In the genomic region with DNA sequence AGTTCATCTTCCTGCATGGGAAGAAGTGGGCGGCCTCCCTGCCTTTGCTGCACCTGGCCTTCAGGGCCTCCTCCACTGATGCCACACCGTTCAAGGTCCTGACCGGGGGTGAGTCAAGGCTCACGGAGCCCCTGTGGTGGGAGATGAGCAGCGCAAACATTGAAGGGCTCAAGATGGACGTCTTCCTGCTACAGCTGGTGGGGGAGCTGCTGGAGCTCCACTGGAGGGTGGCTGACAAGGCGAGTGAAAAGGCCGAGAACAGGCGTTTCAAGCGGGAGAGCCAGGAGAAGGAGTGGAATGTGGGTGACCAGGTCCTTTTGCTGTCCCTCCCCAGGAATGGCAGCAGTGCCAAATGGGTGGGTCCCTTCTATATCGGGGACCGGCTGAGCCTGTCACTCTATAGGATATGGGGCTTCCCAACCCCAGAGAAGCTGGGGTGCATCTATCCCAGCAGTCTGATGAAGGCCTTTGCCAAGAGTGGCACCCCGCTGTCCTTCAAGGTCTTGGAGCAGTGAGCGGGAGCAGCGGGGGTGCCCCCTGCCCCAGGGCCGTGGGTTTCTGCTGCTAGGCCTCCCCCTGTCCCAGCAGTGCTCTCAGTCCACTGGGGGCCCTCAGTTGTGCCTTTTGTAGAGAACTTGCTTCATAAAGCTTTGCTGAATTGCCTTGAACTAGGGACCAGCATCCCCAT, we compare ENCODE assay signal across 1 cellular context.
TF ChIP-seq lines count a peak whose summit lies in the region.

No MANE protein-coding gene starts in this region.

TF ChIP-seq in H1, 55 proteins besides CTCF, POLR2A, EP300 and RAD21:
- no peak for TF ChIP-seq CTBP2 (IDR thresholded peaks at IDR 0.05; ENCODE audit: borderline replicate concordance, insufficient read depth, insufficient read length, low read length)
- no peak for TF ChIP-seq SIX5 (IDR thresholded peaks at IDR 0.05; ENCODE audit: low read depth, low read length)
- no peak for TF ChIP-seq SP2 (IDR thresholded peaks at IDR 0.05; ENCODE audit: low read length)
- no peak for TF ChIP-seq ASH2L (IDR thresholded peaks at IDR 0.05; ENCODE audit: low read length)
- no peak for TF ChIP-seq SP4 (IDR thresholded peaks at IDR 0.05; ENCODE audit: low read length)
- no peak for TF ChIP-seq RXRA (IDR thresholded peaks at IDR 0.05; ENCODE audit: insufficient read depth, low read depth, low read length)
